In the genomic region with DNA sequence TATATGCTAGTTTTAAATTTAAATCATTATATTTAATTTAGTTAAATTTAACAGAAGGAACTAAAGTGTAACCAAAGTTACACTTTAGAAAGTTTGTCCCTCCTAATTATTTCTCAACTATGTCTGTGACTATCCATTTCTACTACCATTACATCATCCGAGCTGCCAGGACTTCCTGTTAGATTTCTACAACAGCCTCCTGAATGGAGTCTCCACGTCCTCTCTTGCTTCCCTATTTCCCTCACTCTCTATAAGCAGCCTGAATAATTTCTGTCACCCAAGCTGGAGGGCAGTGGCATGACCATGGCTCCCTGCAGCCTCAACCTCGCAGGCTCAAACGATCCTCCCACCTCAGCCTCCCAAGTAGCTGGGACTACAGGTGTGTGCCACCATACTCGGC, we compare ENCODE assay signal across 21 cellular contexts.
DNase-seq lines count a peak whose midpoint lies in the region; ATAC-seq and TF ChIP-seq lines count a peak whose summit lies in the region.
"Had no signal": no experiment of that assay in that cellular context is flagged by ENCODE, and none has a peak within 500 bp of the region (broad histone marks: within the 10 kb centered on the region; RNA-seq: fewer than 3 reads in every experiment).

No MANE protein-coding gene starts in this region.

- 93% methylated on average over 5 of the region's 5 CpGs for WGBS in prostate gland

- H3K27ac ChIP-seq in HEK293 (ENCODE audit: extremely low read depth, low read depth, low read length): no peak overlapping the region
- peak overlapping the region; percentile 81 for H3K27ac ChIP-seq in caudate nucleus (ENCODE audit: low read depth, low read length)
- no peak overlapping the region for H3K27ac ChIP-seq in prostate gland
- H3K27ac ChIP-seq: suprapubic skin had no signal

- TF ChIP-seq POLR2A in NB4 (IDR thresholded peaks at IDR 0.05; ENCODE audit: extremely low read depth, insufficient read length) (no peak), prostate gland (IDR thresholded peaks at IDR 0.05) (no peak)

- POLR2A ChIA-PET in HEK293 (lab: Yijun Ruan, JAX): no interaction called here

- H3K4me3 ChIP-seq in HEK293 (ENCODE audit: low read depth, low read length) (no peak overlapping the region), NB4 (ENCODE audit: low read depth, low read length) (no peak overlapping the region), prostate gland (no peak overlapping the region)
- H3K4me3 ChIP-seq: mucosa of descending colon, sigmoid colon, suprapubic skin had no signal

- H3K4me1 ChIP-seq in HEK293 (ENCODE audit: control insufficient read depth, insufficient read depth, low read length) (no peaks in the 10 kb centered on the region), prostate gland (replicated peaks) (peaks cover 4% of the 10 kb centered on the region)
- H3K4me1 ChIP-seq: suprapubic skin had no signal

- CTCF ChIA-PET in HEK293 (lab: Yijun Ruan, JAX): interaction anchor here (2.5 kb wide), 1 partner anchor 28 kb away, joined by 6 read pairs; no protein-coding TSS in a partner anchor

- no peak for ATAC-seq in HG03045 (IDR thresholded peaks at IDR 0.05; ENCODE audit: unreplicated experiment)
- no peak for ATAC-seq in activated T-cell treated with anti-CD3 and anti-CD28 coated beads, Interleukin-2, amount 50 U/mL, for 4 hours
- ATAC-seq: effector memory CD8-positive, alpha-beta T cell; left lobe of liver; mucosa of descending colon; WTC11 had no signal

- H3K4me1 Mint-ChIP-seq in activated T-cell treated with anti-CD3 and anti-CD28 coated beads, Interleukin-2, amount 50 U/mL, for 4 hours (ENCODE audit: low read depth): no peaks in the 10 kb centered on the region
- H3K4me1 Mint-ChIP-seq: activated naive CD8-positive, alpha-beta T cell treated with anti-CD3 and anti-CD28 coated beads for 36 hours; WTC11 had no signal

- H3K9me3 ChIP-seq in HEK293 (ENCODE audit: control insufficient read depth, insufficient read depth, low read depth, low read length): no peaks in the 10 kb centered on the region
- no peaks in the 10 kb centered on the region for H3K9me3 ChIP-seq in prostate gland
- H3K9me3 ChIP-seq: mucosa of descending colon, sigmoid colon, suprapubic skin had no signal

- no peaks in the 10 kb centered on the region; a peak in 1 of 3 replicates for H3K36me3 ChIP-seq in HEK293 (ENCODE audit: control insufficient read depth in 2 of 2, insufficient read depth in 1 of 2, low read length in 2 of 2)
- H3K36me3 ChIP-seq in prostate gland: no peaks in the 10 kb centered on the region
- H3K36me3 ChIP-seq: sigmoid colon, suprapubic skin had no signal

- H3K9me3 Mint-ChIP-seq in activated T-cell treated with anti-CD3 and anti-CD28 coated beads, Interleukin-2, amount 50 U/mL, for 4 hours: no peaks in the 10 kb centered on the region
- H3K9me3 Mint-ChIP-seq: activated naive CD8-positive, alpha-beta T cell treated with anti-CD3 and anti-CD28 coated beads for 36 hours; activated T-helper 2 cell treated with anti-CD3 and anti-CD28 coated beads, Interferon-gamma antibody, Interleukin-2, Interleukin-4, amounts not matched to agents 10 μg/mL and 5 μg/mL and 100 μg/mL, durations not matched to agents 14 hours and 24 hours and 36 hours; CD4-positive, alpha-beta T cell; effector memory CD8-positive, alpha-beta T cell; IgD-negative memory B cell; WTC11 had no signal

- no peaks in the 10 kb centered on the region for H3K36me3 Mint-ChIP-seq in activated T-cell treated with anti-CD3 and anti-CD28 coated beads, Interleukin-2, amount 50 U/mL, for 4 hours (ENCODE audit: insufficient read depth)
- H3K36me3 Mint-ChIP-seq: activated naive CD8-positive, alpha-beta T cell treated with anti-CD3 and anti-CD28 coated beads for 36 hours; IgD-negative memory B cell; WTC11 had no signal

- no peak for TF ChIP-seq CTCF in HEK293 (tag by site-specific recombination; IDR thresholded peaks at IDR 0.05)
- no peak for TF ChIP-seq CTCF in NB4 (IDR thresholded peaks at IDR 0.05; ENCODE audit: low read depth, low read length)
- TF ChIP-seq CTCF in prostate gland (IDR thresholded peaks at IDR 0.05): no peak

- intact Hi-C loops in prostate gland (cut with DNase I): no loop called here

- DNase-seq in NB4 (ENCODE audit: low read depth): peak; percentile 77
- DNase-seq in caudate nucleus (lab: John Stamatoyannopoulos, UW): no peak
- DNase-seq in prostate gland (ENCODE audit: low spot score): peak; percentile 3
- no peak for DNase-seq in activated T-cell treated with anti-CD3 and anti-CD28 coated beads, Interleukin-2, amount 50 U/mL, for 4 hours
- no peak for DNase-seq in HPDE6-E6E7 (ENCODE audit: extremely low spot score)
- DNase-seq: activated naive CD8-positive, alpha-beta T cell treated with anti-CD3 and anti-CD28 coated beads for 36 hours; CD4-positive, alpha-beta T cell; DMS 273 treated with DMSO at 0.1 percent for 48 hours; effector memory CD8-positive, alpha-beta T cell; mucosa of descending colon; NCI-H1694 treated with DMSO at 0.1 percent for 48 hours; NCI-H69; sigmoid colon; T-helper 2 cell had no signal

- no peaks in the 10 kb centered on the region for H3K27me3 ChIP-seq in prostate gland (replicated peaks; ENCODE audit: insufficient read depth)
- H3K27me3 ChIP-seq: sigmoid colon, suprapubic skin had no signal

- H3K4me3 Mint-ChIP-seq in activated T-cell treated with anti-CD3 and anti-CD28 coated beads, Interleukin-2, amount 50 U/mL, for 4 hours: no peak overlapping the region
- H3K4me3 Mint-ChIP-seq: activated naive CD8-positive, alpha-beta T cell treated with anti-CD3 and anti-CD28 coated beads for 36 hours; CD4-positive, alpha-beta T cell; effector memory CD8-positive, alpha-beta T cell; IgD-negative memory B cell; WTC11 had no signal

- H3K27me3 Mint-ChIP-seq in activated T-cell treated with anti-CD3 and anti-CD28 coated beads, Interleukin-2, amount 50 U/mL, for 4 hours (ENCODE audit: low read depth): no peaks in the 10 kb centered on the region
- H3K27me3 Mint-ChIP-seq: activated naive CD8-positive, alpha-beta T cell treated with anti-CD3 and anti-CD28 coated beads for 36 hours; CD4-positive, alpha-beta T cell had no signal

TF ChIP-seq in HEK293, 187 proteins besides CTCF, POLR2A, EP300 and RAD21:
- no peak for TF ChIP-seq KLF7 (tag by site-specific recombination; IDR thresholded peaks at IDR 0.05; ENCODE audit: borderline replicate concordance)
- TF ChIP-seq, protein P1, sequence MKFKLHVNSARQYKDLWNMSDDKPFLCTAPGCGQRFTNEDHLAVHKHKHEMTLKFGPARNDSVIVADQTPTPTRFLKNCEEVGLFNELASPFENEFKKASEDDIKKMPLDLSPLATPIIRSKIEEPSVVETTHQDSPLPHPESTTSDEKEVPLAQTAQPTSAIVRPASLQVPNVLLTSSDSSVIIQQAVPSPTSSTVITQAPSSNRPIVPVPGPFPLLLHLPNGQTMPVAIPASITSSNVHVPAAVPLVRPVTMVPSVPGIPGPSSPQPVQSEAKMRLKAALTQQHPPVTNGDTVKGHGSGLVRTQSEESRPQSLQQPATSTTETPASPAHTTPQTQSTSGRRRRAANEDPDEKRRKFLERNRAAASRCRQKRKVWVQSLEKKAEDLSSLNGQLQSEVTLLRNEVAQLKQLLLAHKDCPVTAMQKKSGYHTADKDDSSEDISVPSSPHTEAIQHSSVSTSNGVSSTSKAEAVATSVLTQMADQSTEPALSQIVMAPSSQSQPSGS (tag by site-specific recombination; IDR thresholded peaks at IDR 0.05; ENCODE audit: low read depth): 0 out of 2 replicates have a peak, but pooled peaks have one; percentile 3

Comparison
In these comparisons a context has a peak if more than half of its experiments do, and no peak if none do; other contexts are left out.
1. DNase-seq: peak in NB4 (single experiment) and prostate gland (single experiment); none in caudate nucleus (0 of 61), activated T-cell treated with anti-CD3 and anti-CD28 coated beads, Interleukin-2, amount 50 U/mL, for 4 hours (single experiment) and HPDE6-E6E7 (single experiment).